Comparison of ENCODE assay signal across 8 cellular contexts in genomic region chr5:119340597-119341218, GRCh38. TPM values are rescaled to one million over a fixed set of nuclear protein-coding genes. Genes with fewer than 3 reads are reported as not detected.
DNase-seq lines count a peak whose midpoint lies in the region; ATAC-seq and TF ChIP-seq lines count a peak whose summit lies in the region.

No MANE protein-coding gene starts in this region.

- H3K4me1 ChIP-seq in BLaER1, result peaks cover 89% of the 10 kb centered on the region

- no peak overlapping the region for H3K27ac Mint-ChIP-seq in Calu3 (ENCODE audit: unreplicated experiment)

- peak overlapping the region; percentile 25 for H3K4me3 ChIP-seq in BLaER1

- TF ChIP-seq CTCF in Calu3 (IDR thresholded peaks at IDR 0.05; ENCODE audit: unreplicated experiment), result no peak

- no peaks in the 10 kb centered on the region for H3K9me3 ChIP-seq in BLaER1

- H3K36me3 ChIP-seq in BLaER1, result no peaks in the 10 kb centered on the region

- CTCF ChIA-PET in Calu3 (lab: Charles Lee), result interaction anchor here (1.2 kb wide), 1 partner anchor 10 kb away, joined by 4 read pairs; no protein-coding TSS in a partner anchor

- intact Hi-C loops in Calu3 (cut with micrococcal nuclease; ENCODE audit: unreplicated experiment), result no loop called here

- peak; percentile 68 for ATAC-seq in HG03196 (IDR thresholded peaks at IDR 0.05; ENCODE audit: unreplicated experiment)

- H4K20me1 ChIP-seq in BLaER1, result no peaks in the 10 kb centered on the region

- DNase-seq in GM19238 (ENCODE audit: insufficient read length, low spot score) (peak; percentile 36), Ammon's horn (ENCODE audit: low spot score) (no peak), NCI-H2029 (lab: John Stamatoyannopoulos, UW) (no peak), Calu3 (no peak)
- peak; percentile 64 for DNase-seq in activated CD4-positive, alpha-beta T cell treated with anti-CD3 and anti-CD28 coated beads, Interleukin-2, amount 50 U/mL, for 1 hour
- peak; percentile 29 to 64 (median 53) for DNase-seq in stimulated activated naive CD4-positive, alpha-beta T cell (lab: John Stamatoyannopoulos, UW)

- H3K9ac ChIP-seq in BLaER1, result peak overlapping the region; percentile 55

- H3K4me3 Mint-ChIP-seq in Calu3 (ENCODE audit: low read depth, unreplicated experiment), result no peak overlapping the region

- H3K36me3 Mint-ChIP-seq in Calu3 (ENCODE audit: insufficient read depth, unreplicated experiment), result no peaks in the 10 kb centered on the region

- H3K27ac ChIP-seq in BLaER1, result peak overlapping the region; percentile 93

- H3K27me3 Mint-ChIP-seq in Calu3 (ENCODE audit: unreplicated experiment), result no peaks in the 10 kb centered on the region

- no peaks in the 10 kb centered on the region for H3K27me3 ChIP-seq in BLaER1

- H3K4me1 Mint-ChIP-seq in Calu3 (ENCODE audit: low read depth, unreplicated experiment), result peaks cover 9% of the 10 kb centered on the region

- H3K9me3 Mint-ChIP-seq in Calu3 (ENCODE audit: low read depth, unreplicated experiment), result no peaks in the 10 kb centered on the region

- no TSS peak for BruUV-seq in Calu3 (replicated peaks; lab: Mats Ljungman, UMichigan)

- peak overlapping the region; percentile 87 for H3K4me2 ChIP-seq in BLaER1

RNA-seq across cellular contexts. Expression of gene TNFAIP8, which starts 15.1 kb away (rescaled TPM):
- total RNA-seq in Calu3 (2022), result 24.2 and 30.6 TPM in 2 replicates

Comparison
In these comparisons a context has a peak if more than half of its experiments do, and no peak if none do; other contexts are left out.
1. DNase-seq: peak in GM19238 (single experiment), activated CD4-positive, alpha-beta T cell treated with anti-CD3 and anti-CD28 coated beads, Interleukin-2, amount 50 U/mL, for 1 hour (single experiment) and stimulated activated naive CD4-positive, alpha-beta T cell (6 of 6); none in Ammon's horn (single experiment), NCI-H2029 (single experiment) and Calu3 (single experiment).